ENCODE assay signal across 10 cellular contexts in genomic region chr15:69081310-69082004, GRCh38.
DNase-seq lines count a peak whose midpoint lies in the region; ATAC-seq and TF ChIP-seq lines count a peak whose summit lies in the region.
"Had no signal": no experiment of that assay in that cellular context is flagged by ENCODE, and none has a peak within 500 bp of the region (broad histone marks: within the 10 kb centered on the region; RNA-seq: fewer than 3 reads in every experiment).

No MANE protein-coding gene starts in this region.

- TF ChIP-seq POLR2A in thyroid gland (IDR thresholded peaks at IDR 0.05): no peak

- 38 to 51% methylated on average over 10 of the region's 10 CpGs for WGBS in esophagus, 2 donors
- 65 to 68% methylated on average over 10 of the region's 10 CpGs for WGBS in thyroid gland, 2 donors

- H3K27ac ChIP-seq in esophagus (ENCODE audit: low read depth in 2 of 2, low read length in 1 of 2) (peak overlapping the region; percentile 50 to 68), thyroid gland (peak overlapping the region in 1 of 3 donors; percentile 53)
- H3K27ac ChIP-seq: WERI-Rb-1 had no signal

- no peaks in the 10 kb centered on the region for H3K27me3 ChIP-seq in esophagus (ENCODE audit: control insufficient read depth in 1 of 2, insufficient read depth in 2 of 2, low read length in 2 of 2)
- H3K27me3 ChIP-seq in thyroid gland: no peaks in the 10 kb centered on the region
- H3K27me3 ChIP-seq in H7 (ENCODE audit: control insufficient read depth, insufficient read depth, low read length): peaks cover 4% of the 10 kb centered on the region

- H3K4me3 ChIP-seq in esophagus (ENCODE audit: low read depth in 1 of 2, low read length in 2 of 2): no peak overlapping the region
- H3K4me3 ChIP-seq in thyroid gland (replicated peaks in 1 of 3): no peak overlapping the region
- no peak overlapping the region for H3K4me3 ChIP-seq in H7 (ENCODE audit: insufficient read depth, low read depth, low read length)

- DNase-seq in HT1080 (ENCODE audit: low read depth): peak; percentile 10
- peak; percentile 69 to 79 for DNase-seq in lung microvascular endothelial cell (ENCODE audit: low read depth in 2 of 2)
- peak; percentile 5 to 15 for DNase-seq in thyroid gland
- no peak for DNase-seq in NOMO-1 (lab: John Stamatoyannopoulos, UW; ENCODE audit: unreplicated experiment in 2 of 2)
- DNase-seq in H7: no peak
- DNase-seq in activated T-cell treated with anti-CD3 and anti-CD28 coated beads, Interleukin-2, amount 50 U/mL, for 48 hours: no peak
- DNase-seq: stimulated activated CD4-positive, alpha-beta T cell treated with anti-CD3 and anti-CD28 coated beads, Interleukin-4, amount 100 ng/mL, for 1 hour; WERI-Rb-1 had no signal

- peaks cover 0 to 3% of the 10 kb centered on the region in 2 donors for H3K4me1 ChIP-seq in esophagus (ENCODE audit: control insufficient read depth in 2 of 2, insufficient read depth in 2 of 2, low read length in 1 of 2)
- peaks cover 0 to 14% of the 10 kb centered on the region in 2 donors for H3K4me1 ChIP-seq in thyroid gland

- intact Hi-C loops in thyroid gland (cut with DNase I): no loop called here

- H3K36me3 ChIP-seq in esophagus (ENCODE audit: control insufficient read depth in 2 of 2, insufficient read depth in 2 of 2, low read length in 1 of 2) (no peaks in the 10 kb centered on the region), thyroid gland (no peaks in the 10 kb centered on the region), H7 (replicated peaks; ENCODE audit: control insufficient read depth, insufficient read depth, low read length) (no peaks in the 10 kb centered on the region)
- H3K36me3 ChIP-seq: WERI-Rb-1 had no signal

- H3K9me3 ChIP-seq in esophagus (ENCODE audit: control insufficient read depth in 2 of 2, insufficient read depth in 1 of 2, low read depth in 1 of 2, low read length in 1 of 2) (no peaks in the 10 kb centered on the region), thyroid gland (no peaks in the 10 kb centered on the region)

- TF ChIP-seq CTCF in thyroid gland (IDR thresholded peaks at IDR 0.05): no peak

- no peak for ATAC-seq in HG02763 (IDR thresholded peaks at IDR 0.05; ENCODE audit: unreplicated experiment)

Comparison
In these comparisons a context has a peak if more than half of its experiments do, and no peak if none do; other contexts are left out.
1. DNase-seq: peak in HT1080 (single experiment), lung microvascular endothelial cell (2 of 2) and thyroid gland (2 of 2); none in NOMO-1 (0 of 2), H7 (single experiment) and activated T-cell treated with anti-CD3 and anti-CD28 coated beads, Interleukin-2, amount 50 U/mL, for 48 hours (0 of 2).